Comparison of ENCODE assay signal across 8 cellular contexts in the genomic region with DNA sequence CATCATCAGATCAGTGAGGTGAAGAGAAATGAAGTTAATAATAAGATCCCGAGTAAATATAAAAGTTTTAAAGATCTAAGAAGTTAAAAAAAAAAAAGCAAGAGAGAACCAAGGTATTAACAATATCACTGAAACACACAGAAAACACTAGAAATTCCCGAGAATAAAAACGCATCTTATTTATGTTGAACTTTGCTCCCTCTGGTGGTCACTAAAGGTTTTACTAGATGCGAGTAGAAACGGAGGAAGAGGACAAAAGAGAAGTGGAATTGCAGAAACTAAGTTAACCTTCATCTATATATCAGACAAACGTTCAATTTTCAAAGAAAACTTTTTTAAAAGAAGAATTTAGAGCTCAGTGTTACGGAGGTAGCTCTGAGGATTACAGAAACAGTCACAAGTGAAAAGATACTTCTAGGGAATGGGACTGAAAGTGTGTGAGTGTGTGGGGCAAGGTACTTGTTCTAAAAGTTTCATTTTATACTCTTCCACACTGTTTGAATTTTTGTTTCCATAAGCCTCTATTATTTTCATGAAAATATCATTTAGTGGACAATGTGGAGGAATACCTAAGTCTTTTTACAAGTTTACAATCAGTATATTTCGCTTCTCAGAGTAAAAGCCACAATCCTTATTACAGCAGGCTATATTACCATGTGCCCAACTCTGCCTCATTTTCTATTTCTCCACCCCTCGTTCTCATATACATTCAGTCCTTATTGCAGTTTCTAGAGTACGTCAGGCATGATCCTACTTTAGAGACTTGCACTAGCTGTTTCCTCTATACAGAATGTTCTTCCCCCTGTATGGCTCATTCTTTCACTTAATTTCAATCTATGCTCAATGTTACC. TPM values are rescaled to one million over a fixed set of nuclear protein-coding genes. Genes with fewer than 3 reads are reported as not detected.
DNase-seq lines count a peak whose midpoint lies in the region; ATAC-seq and TF ChIP-seq lines count a peak whose summit lies in the region.

No MANE protein-coding gene starts in this region.

- peak overlapping the region; percentile 18; the same call in 1 of the 2 replicates for H3K4me2 ChIP-seq in BLaER1

- H3K27ac ChIP-seq in BLaER1, result no peak overlapping the region
- no peak overlapping the region for H3K27ac ChIP-seq in thoracic aorta

- TF ChIP-seq CTCF in GM13977 (IDR thresholded peaks at IDR 0.05; ENCODE audit: extremely low read depth, insufficient read depth, missing control alignments) (peak; percentile 67), thoracic aorta (IDR thresholded peaks at IDR 0.05) (peak; percentile 61)

- H3K36me3 ChIP-seq in BLaER1 (peaks cover 58% of the 10 kb centered on the region), thoracic aorta (no peaks in the 10 kb centered on the region)

- H3K9ac ChIP-seq in BLaER1, result no peak overlapping the region

- in situ Hi-C loops in GM13977 (cut with MboI; ENCODE audit: low pct_unique_long_range_greater_than_20kb, low sequenced_read_pairs, unreplicated experiment), result loop anchor here (10.0 kb wide), 1 partner anchor 228 kb away; no protein-coding TSS in a partner anchor

- DNase-seq in GM13977 (ENCODE audit: low spot score) (peak; percentile 38), NCI-H2227 (lab: John Stamatoyannopoulos, UW; ENCODE audit: unreplicated experiment) (peak; percentile 71), amniotic stem cell (lab: John Stamatoyannopoulos, UW) (peak; percentile 60), iPS-NIHi7 (ENCODE audit: extremely low spot score) (peak; percentile 31), thoracic aorta (ENCODE audit: low spot score) (no peak)
- DNase-seq in stimulated activated CD4-positive, alpha-beta T cell treated with anti-CD3 and anti-CD28 coated beads, Interleukin-15, amount 100 ng/mL, for 24 hours, result no peak

- H3K4me3 ChIP-seq in BLaER1, result no peak overlapping the region
- H3K4me3 ChIP-seq in thoracic aorta, result peak overlapping the region; percentile 39

- ATAC-seq in thoracic aorta (ENCODE audit: insufficient number of reproducible peaks, low FRiP score, low read depth) (no peak), GM21381 (IDR thresholded peaks at IDR 0.05; ENCODE audit: unreplicated experiment) (no peak)

- H3K27me3 ChIP-seq in BLaER1 (no peaks in the 10 kb centered on the region), thoracic aorta (replicated peaks; ENCODE audit: insufficient read depth) (no peaks in the 10 kb centered on the region)

- peaks cover 53% of the 10 kb centered on the region for H4K20me1 ChIP-seq in BLaER1

- H3K4me1 ChIP-seq in BLaER1, result peaks cover 7% of the 10 kb centered on the region; the same call in 1 of the 2 replicates
- H3K4me1 ChIP-seq in thoracic aorta (ENCODE audit: control insufficient read depth in 1 of 2, low read depth in 2 of 2), result peaks cover 0 to 5% of the 10 kb centered on the region in 2 donors

- no peaks in the 10 kb centered on the region for H3K9me3 ChIP-seq in BLaER1
- H3K9me3 ChIP-seq in thoracic aorta, result no peaks in the 10 kb centered on the region

RNA-seq across cellular contexts. Expression of gene ACBD6, which starts 19.7 kb away (rescaled TPM):
- 10 to 100 TPM; 44.0 to 53.5 TPM for total RNA-seq in thoracic aorta

Comparison
In these comparisons a context has a peak if more than half of its experiments do, and no peak if none do; other contexts are left out.
1. DNase-seq: peak in GM13977 (single experiment), NCI-H2227 (single experiment), amniotic stem cell (single experiment) and iPS-NIHi7 (single experiment); none in thoracic aorta (single experiment) and stimulated activated CD4-positive, alpha-beta T cell treated with anti-CD3 and anti-CD28 coated beads, Interleukin-15, amount 100 ng/mL, for 24 hours (single experiment).